ENCODE assay signal across 1 cellular context in the genomic region with DNA sequence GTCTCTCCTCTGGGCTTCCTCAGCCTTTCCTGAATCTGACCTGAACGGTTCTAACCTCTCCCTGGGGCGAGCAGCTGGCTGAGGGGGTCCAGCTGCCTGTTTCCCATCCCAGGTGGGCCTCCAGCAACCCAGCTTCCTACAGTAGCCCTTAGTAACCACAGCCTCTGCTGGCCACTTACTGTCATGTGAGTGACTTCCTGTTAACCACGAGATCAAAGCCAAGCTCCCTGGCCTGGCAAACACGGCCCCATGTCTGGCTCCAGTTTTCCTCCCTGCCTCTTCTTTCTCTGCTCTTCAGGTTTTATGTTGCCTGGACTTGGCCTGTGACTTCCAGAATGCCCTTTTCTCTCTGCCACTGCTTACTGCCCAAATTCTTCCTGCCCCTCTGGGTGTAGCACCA.
TF ChIP-seq lines count a peak whose summit lies in the region.

No MANE protein-coding gene starts in this region.

TF ChIP-seq in HepG2, 621 proteins besides CTCF, POLR2A, EP300 and RAD21 (continued from another document and continues in another):
- TF ChIP-seq, protein P1, sequence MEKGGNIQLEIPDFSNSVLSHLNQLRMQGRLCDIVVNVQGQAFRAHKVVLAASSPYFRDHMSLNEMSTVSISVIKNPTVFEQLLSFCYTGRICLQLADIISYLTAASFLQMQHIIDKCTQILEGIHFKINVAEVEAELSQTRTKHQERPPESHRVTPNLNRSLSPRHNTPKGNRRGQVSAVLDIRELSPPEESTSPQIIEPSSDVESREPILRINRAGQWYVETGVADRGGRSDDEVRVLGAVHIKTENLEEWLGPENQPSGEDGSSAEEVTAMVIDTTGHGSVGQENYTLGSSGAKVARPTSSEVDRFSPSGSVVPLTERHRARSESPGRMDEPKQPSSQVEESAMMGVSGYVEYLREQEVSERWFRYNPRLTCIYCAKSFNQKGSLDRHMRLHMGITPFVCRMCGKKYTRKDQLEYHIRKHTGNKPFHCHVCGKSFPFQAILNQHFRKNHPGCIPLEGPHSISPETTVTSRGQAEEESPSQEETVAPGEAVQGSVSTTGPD (CRISPR knock-in tag; IDR thresholded peaks at IDR 0.05), result peak; percentile 72
- TF ChIP-seq, protein P2, sequence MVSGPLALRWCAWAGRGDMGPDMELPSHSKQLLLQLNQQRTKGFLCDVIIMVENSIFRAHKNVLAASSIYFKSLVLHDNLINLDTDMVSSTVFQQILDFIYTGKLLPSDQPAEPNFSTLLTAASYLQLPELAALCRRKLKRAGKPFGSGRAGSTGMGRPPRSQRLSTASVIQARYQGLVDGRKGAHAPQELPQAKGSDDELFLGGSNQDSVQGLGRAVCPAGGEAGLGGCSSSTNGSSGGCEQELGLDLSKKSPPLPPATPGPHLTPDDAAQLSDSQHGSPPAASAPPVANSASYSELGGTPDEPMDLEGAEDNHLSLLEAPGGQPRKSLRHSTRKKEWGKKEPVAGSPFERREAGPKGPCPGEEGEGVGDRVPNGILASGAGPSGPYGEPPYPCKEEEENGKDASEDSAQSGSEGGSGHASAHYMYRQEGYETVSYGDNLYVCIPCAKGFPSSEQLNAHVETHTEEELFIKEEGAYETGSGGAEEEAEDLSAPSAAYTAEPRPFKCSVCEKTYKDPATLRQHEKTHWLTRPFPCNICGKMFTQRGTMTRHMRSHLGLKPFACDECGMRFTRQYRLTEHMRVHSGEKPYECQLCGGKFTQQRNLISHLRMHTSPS (CRISPR knock-in tag; IDR thresholded peaks at IDR 0.05; ENCODE audit: low read depth), result no peak
- TF ChIP-seq RNF2 (conservative IDR thresholded peaks at IDR 0.05; ENCODE audit: low read depth) (no peak), KMT2B (CRISPR knock-in tag; IDR thresholded peaks at IDR 0.05) (no peak), RFX1 (IDR thresholded peaks at IDR 0.05) (no peak; the same call in 1 of the 2 replicates), ZNF749 (CRISPR knock-in tag; IDR thresholded peaks at IDR 0.05; ENCODE audit: borderline replicate concordance) (no peak), ZNF619 (CRISPR knock-in tag; IDR thresholded peaks at IDR 0.05) (no peak), ZSCAN9 (CRISPR knock-in tag; IDR thresholded peaks at IDR 0.05; ENCODE audit: borderline replicate concordance) (no peak), ZNF256 (CRISPR knock-in tag; conservative IDR thresholded peaks at IDR 0.05) (no peak), ZNF577 (CRISPR knock-in tag; IDR thresholded peaks at IDR 0.05; ENCODE audit: borderline replicate concordance, low read depth) (no peak), XBP1 (CRISPR knock-in tag; IDR thresholded peaks at IDR 0.05) (no peak), CBFB (CRISPR knock-in tag; IDR thresholded peaks at IDR 0.05) (no peak), KLF9 (CRISPR knock-in tag; IDR thresholded peaks at IDR 0.05; ENCODE audit: low read depth) (no peak), ZNF180 (CRISPR knock-in tag; IDR thresholded peaks at IDR 0.05; ENCODE audit: borderline replicate concordance, low read depth) (no peak), ZKSCAN1 (IDR thresholded peaks at IDR 0.05; ENCODE audit: low read length) (no peak), PHB2 (IDR thresholded peaks at IDR 0.05; ENCODE audit: partially characterized antibody) (no peak), RFX5 (IDR thresholded peaks at IDR 0.05; ENCODE audit: low read depth, low read length) (no peak), SALL1 (CRISPR knock-in tag; IDR thresholded peaks at IDR 0.05) (peak; percentile 49), TAF15 (IDR thresholded peaks at IDR 0.05; ENCODE audit: low read depth, low read length, poor library complexity, severe bottlenecking) (no peak), NCOR1 (IDR thresholded peaks at IDR 0.05; ENCODE audit: borderline replicate concordance, low read length) (no peak), DNMT3B (CRISPR knock-in tag; conservative IDR thresholded peaks at IDR 0.05) (no peak), ZFP36 (IDR thresholded peaks at IDR 0.05; ENCODE audit: borderline replicate concordance, low read depth, low read length, partially characterized antibody) (no peak), ETV6 (CRISPR knock-in tag; conservative IDR thresholded peaks at IDR 0.05) (no peak), NCOA1 (CRISPR knock-in tag; IDR thresholded peaks at IDR 0.05) (no peak), PHF8 (CRISPR knock-in tag; IDR thresholded peaks at IDR 0.05) (no peak), ZNF253 (CRISPR knock-in tag; IDR thresholded peaks at IDR 0.05; ENCODE audit: borderline replicate concordance) (no peak)
- TF ChIP-seq, protein P3, sequence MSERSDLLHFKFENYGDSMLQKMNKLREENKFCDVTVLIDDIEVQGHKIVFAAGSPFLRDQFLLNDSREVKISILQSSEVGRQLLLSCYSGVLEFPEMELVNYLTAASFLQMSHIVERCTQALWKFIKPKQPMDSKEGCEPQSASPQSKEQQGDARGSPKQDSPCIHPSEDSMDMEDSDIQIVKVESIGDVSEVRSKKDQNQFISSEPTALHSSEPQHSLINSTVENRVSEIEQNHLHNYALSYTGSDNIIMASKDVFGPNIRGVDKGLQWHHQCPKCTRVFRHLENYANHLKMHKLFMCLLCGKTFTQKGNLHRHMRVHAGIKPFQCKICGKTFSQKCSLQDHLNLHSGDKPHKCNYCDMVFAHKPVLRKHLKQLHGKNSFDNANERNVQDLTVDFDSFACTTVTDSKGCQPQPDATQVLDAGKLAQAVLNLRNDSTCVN (CRISPR knock-in tag; IDR thresholded peaks at IDR 0.05; ENCODE audit: borderline replicate concordance), result no peak
- TF ChIP-seq, protein P4, sequence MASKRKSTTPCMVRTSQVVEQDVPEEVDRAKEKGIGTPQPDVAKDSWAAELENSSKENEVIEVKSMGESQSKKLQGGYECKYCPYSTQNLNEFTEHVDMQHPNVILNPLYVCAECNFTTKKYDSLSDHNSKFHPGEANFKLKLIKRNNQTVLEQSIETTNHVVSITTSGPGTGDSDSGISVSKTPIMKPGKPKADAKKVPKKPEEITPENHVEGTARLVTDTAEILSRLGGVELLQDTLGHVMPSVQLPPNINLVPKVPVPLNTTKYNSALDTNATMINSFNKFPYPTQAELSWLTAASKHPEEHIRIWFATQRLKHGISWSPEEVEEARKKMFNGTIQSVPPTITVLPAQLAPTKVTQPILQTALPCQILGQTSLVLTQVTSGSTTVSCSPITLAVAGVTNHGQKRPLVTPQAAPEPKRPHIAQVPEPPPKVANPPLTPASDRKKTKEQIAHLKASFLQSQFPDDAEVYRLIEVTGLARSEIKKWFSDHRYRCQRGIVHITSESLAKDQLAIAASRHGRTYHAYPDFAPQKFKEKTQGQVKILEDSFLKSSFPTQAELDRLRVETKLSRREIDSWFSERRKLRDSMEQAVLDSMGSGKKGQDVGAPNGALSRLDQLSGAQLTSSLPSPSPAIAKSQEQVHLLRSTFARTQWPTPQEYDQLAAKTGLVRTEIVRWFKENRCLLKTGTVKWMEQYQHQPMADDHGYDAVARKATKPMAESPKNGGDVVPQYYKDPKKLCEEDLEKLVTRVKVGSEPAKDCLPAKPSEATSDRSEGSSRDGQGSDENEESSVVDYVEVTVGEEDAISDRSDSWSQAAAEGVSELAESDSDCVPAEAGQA (IDR thresholded peaks at IDR 0.05; ENCODE audit: low read depth), result no peak
- TF ChIP-seq, protein P4 (CRISPR knock-in tag; IDR thresholded peaks at IDR 0.05; ENCODE audit: borderline replicate concordance), result no peak
- TF ChIP-seq, protein P5, sequence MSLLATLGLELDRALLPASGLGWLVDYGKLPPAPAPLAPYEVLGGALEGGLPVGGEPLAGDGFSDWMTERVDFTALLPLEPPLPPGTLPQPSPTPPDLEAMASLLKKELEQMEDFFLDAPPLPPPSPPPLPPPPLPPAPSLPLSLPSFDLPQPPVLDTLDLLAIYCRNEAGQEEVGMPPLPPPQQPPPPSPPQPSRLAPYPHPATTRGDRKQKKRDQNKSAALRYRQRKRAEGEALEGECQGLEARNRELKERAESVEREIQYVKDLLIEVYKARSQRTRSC (CRISPR knock-in tag; IDR thresholded peaks at IDR 0.05; ENCODE audit: low read depth), result no peak
- TF ChIP-seq, protein P6, sequence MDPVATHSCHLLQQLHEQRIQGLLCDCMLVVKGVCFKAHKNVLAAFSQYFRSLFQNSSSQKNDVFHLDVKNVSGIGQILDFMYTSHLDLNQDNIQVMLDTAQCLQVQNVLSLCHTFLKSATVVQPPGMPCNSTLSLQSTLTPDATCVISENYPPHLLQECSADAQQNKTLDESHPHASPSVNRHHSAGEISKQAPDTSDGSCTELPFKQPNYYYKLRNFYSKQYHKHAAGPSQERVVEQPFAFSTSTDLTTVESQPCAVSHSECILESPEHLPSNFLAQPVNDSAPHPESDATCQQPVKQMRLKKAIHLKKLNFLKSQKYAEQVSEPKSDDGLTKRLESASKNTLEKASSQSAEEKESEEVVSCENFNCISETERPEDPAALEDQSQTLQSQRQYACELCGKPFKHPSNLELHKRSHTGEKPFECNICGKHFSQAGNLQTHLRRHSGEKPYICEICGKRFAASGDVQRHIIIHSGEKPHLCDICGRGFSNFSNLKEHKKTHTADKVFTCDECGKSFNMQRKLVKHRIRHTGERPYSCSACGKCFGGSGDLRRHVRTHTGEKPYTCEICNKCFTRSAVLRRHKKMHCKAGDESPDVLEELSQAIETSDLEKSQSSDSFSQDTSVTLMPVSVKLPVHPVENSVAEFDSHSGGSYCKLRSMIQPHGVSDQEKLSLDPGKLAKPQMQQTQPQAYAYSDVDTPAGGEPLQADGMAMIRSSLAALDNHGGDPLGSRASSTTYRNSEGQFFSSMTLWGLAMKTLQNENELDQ (CRISPR knock-in tag; IDR thresholded peaks at IDR 0.05; ENCODE audit: borderline replicate concordance), result no peak
- TF ChIP-seq, protein P7, sequence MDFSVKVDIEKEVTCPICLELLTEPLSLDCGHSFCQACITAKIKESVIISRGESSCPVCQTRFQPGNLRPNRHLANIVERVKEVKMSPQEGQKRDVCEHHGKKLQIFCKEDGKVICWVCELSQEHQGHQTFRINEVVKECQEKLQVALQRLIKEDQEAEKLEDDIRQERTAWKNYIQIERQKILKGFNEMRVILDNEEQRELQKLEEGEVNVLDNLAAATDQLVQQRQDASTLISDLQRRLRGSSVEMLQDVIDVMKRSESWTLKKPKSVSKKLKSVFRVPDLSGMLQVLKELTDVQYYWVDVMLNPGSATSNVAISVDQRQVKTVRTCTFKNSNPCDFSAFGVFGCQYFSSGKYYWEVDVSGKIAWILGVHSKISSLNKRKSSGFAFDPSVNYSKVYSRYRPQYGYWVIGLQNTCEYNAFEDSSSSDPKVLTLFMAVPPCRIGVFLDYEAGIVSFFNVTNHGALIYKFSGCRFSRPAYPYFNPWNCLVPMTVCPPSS (IDR thresholded peaks at IDR 0.05), result no peak
- TF ChIP-seq, protein P8, sequence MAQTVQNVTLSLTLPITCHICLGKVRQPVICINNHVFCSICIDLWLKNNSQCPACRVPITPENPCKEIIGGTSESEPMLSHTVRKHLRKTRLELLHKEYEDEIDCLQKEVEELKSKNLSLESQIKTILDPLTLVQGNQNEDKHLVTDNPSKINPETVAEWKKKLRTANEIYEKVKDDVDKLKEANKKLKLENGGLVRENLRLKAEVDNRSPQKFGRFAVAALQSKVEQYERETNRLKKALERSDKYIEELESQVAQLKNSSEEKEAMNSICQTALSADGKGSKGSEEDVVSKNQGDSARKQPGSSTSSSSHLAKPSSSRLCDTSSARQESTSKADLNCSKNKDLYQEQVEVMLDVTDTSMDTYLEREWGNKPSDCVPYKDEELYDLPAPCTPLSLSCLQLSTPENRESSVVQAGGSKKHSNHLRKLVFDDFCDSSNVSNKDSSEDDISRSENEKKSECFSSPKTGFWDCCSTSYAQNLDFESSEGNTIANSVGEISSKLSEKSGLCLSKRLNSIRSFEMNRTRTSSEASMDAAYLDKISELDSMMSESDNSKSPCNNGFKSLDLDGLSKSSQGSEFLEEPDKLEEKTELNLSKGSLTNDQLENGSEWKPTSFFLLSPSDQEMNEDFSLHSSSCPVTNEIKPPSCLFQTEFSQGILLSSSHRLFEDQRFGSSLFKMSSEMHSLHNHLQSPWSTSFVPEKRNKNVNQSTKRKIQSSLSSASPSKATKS (CRISPR knock-in tag; IDR thresholded peaks at IDR 0.05), result no peak
- TF ChIP-seq, protein P9, sequence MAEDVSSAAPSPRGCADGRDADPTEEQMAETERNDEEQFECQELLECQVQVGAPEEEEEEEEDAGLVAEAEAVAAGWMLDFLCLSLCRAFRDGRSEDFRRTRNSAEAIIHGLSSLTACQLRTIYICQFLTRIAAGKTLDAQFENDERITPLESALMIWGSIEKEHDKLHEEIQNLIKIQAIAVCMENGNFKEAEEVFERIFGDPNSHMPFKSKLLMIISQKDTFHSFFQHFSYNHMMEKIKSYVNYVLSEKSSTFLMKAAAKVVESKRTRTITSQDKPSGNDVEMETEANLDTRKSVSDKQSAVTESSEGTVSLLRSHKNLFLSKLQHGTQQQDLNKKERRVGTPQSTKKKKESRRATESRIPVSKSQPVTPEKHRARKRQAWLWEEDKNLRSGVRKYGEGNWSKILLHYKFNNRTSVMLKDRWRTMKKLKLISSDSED (CRISPR knock-in tag; IDR thresholded peaks at IDR 0.05), result no peak
- TF ChIP-seq, protein P10, sequence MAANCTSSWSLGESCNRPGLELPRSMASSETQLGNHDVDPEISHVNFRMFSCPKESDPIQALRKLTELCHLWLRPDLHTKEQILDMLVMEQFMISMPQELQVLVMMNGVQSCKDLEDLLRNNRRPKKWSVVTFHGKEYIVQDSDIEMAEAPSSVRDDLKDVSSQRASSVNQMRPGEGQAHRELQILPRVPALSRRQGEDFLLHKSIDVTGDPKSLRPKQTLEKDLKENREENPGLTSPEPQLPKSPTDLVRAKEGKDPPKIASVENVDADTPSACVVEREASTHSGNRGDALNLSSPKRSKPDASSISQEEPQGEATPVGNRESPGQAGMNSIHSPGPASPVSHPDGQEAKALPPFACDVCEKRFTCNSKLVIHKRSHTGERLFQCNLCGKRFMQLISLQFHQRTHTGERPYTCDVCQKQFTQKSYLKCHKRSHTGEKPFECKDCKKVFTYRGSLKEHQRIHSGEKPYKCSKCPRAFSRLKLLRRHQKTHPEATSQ (CRISPR knock-in tag; IDR thresholded peaks at IDR 0.05; ENCODE audit: borderline replicate concordance), result no peak
- TF ChIP-seq, protein P11, sequence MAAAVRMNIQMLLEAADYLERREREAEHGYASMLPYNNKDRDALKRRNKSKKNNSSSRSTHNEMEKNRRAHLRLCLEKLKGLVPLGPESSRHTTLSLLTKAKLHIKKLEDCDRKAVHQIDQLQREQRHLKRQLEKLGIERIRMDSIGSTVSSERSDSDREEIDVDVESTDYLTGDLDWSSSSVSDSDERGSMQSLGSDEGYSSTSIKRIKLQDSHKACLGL (CRISPR knock-in tag; IDR thresholded peaks at IDR 0.05), result no peak
